ENCODE assay signal across 8 cellular contexts in the genomic region with DNA sequence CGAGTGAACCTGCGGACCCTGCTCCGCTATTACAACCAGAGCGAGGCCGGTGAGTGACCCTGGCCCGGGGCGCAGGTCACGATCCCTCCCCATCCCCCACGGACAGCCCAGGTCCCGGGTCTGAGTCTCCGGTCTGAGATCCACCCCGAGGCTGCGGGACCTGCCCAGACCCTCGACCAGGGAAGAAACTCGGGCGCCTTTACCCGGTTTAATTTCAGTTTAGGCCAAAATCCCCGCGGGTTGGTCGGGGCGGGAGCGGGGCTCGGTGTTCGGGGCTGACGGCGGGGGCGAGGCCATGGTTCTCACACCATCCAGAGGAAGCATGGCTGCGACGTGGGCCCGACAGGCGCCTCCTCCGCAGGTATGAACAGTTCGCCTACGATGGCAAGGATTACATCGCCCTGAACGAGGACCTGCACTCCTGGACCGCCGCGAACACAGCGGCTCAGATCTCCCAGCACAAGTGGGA.
A peak's percentile ranks its signal among the peaks of the same experiment; 100 is the strongest.
DNase-seq lines count a peak whose midpoint lies in the region; ATAC-seq and TF ChIP-seq lines count a peak whose summit lies in the region.

No MANE protein-coding gene starts in this region.

- H2AFZ ChIP-seq in MM.1S (ENCODE audit: low read length) = peak overlapping the region; percentile 90

- peak overlapping the region; percentile 54; the same call in 1 of the 2 replicates for H3K9ac ChIP-seq in MM.1S (ENCODE audit: low read length)
- peak overlapping the region; percentile 47; the same call in 1 of the 2 replicates for H3K9ac ChIP-seq in iPS-20b (ENCODE audit: low read depth, low read length)

- H3K79me2 ChIP-seq in MM.1S (ENCODE audit: low read length) = no peaks in the 10 kb centered on the region

- DNase-seq in MM.1S = no peak
- DNase-seq in activated naive CD8-positive, alpha-beta T cell treated with anti-CD3 and anti-CD28 coated beads, Interleukin-2, amount 50 U/mL, for 24 hours = peak; percentile 38
- DNase-seq in stimulated activated CD4-positive, alpha-beta T cell treated with anti-CD3 and anti-CD28 coated beads, Interleukin-1b, Interleukin-23, amount 100 ng/mL, for 4 hours (ENCODE audit: low read depth in 2 of 2) = peak; percentile 18 to 29
- DNase-seq in NCI-H1092 treated with DMSO at 0.1 percent for 48 hours (lab: John Stamatoyannopoulos, UW) = no peak
- DNase-seq in NCI-H2081 (lab: John Stamatoyannopoulos, UW) = no peak
- no peak for DNase-seq in NCI-H345 treated with DMSO at 0.1 percent for 48 hours (lab: John Stamatoyannopoulos, UW; ENCODE audit: unreplicated experiment)

- H3K36me3 ChIP-seq in MM.1S (replicated peaks; ENCODE audit: insufficient read depth, low read length) = no peaks in the 10 kb centered on the region
- no peaks in the 10 kb centered on the region for H3K36me3 ChIP-seq in iPS-20b (ENCODE audit: insufficient read depth, low read depth, low read length)

- H3K9me2 ChIP-seq in MM.1S (replicated peaks; ENCODE audit: insufficient read depth, low read length) = no peaks in the 10 kb centered on the region

- peak; percentile 28 for ATAC-seq in GM19035 (IDR thresholded peaks at IDR 0.05; ENCODE audit: unreplicated experiment)
- peak; percentile 5 for ATAC-seq in activated naive CD8-positive, alpha-beta T cell treated with anti-CD3 and anti-CD28 coated beads, Interleukin-2, amount 50 U/mL, for 24 hours

- peaks cover 21% of the 10 kb centered on the region for H3K36me3 Mint-ChIP-seq in activated naive CD8-positive, alpha-beta T cell treated with anti-CD3 and anti-CD28 coated beads, Interleukin-2, amount 50 U/mL, for 24 hours (ENCODE audit: low read depth)

- peak overlapping the region; percentile 37 for H3K27ac Mint-ChIP-seq in activated naive CD8-positive, alpha-beta T cell treated with anti-CD3 and anti-CD28 coated beads, Interleukin-2, amount 50 U/mL, for 24 hours

- no peaks in the 10 kb centered on the region for H3K27me3 Mint-ChIP-seq in activated naive CD8-positive, alpha-beta T cell treated with anti-CD3 and anti-CD28 coated beads, Interleukin-2, amount 50 U/mL, for 24 hours

- H3K4me1 ChIP-seq in MM.1S (ENCODE audit: low read length) (no peaks in the 10 kb centered on the region), iPS-20b (ENCODE audit: insufficient read depth, low read length) (no peaks in the 10 kb centered on the region; the same call in 1 of the 2 replicates)

- H3K4me3 Mint-ChIP-seq in activated naive CD8-positive, alpha-beta T cell treated with anti-CD3 and anti-CD28 coated beads, Interleukin-2, amount 50 U/mL, for 24 hours = peak overlapping the region; percentile 86

- no peak overlapping the region for H3K27ac ChIP-seq in MM.1S (ENCODE audit: low read length)
- H3K27ac ChIP-seq in iPS-20b (ENCODE audit: low read length) = no peak overlapping the region

- no peaks in the 10 kb centered on the region for H3K9me3 Mint-ChIP-seq in activated naive CD8-positive, alpha-beta T cell treated with anti-CD3 and anti-CD28 coated beads, Interleukin-2, amount 50 U/mL, for 24 hours

- H3K9me3 ChIP-seq in MM.1S (replicated peaks; ENCODE audit: insufficient read depth, low read length) (no peaks in the 10 kb centered on the region), iPS-20b (ENCODE audit: insufficient read depth, low read depth, low read length) (no peaks in the 10 kb centered on the region)

- H3K27me3 ChIP-seq in MM.1S (replicated peaks; ENCODE audit: insufficient read depth, low read length) = 0 out of 2 replicates have a peak, but pooled peaks cover 4% of the 10 kb centered on the region
- H3K27me3 ChIP-seq in iPS-20b (ENCODE audit: insufficient read depth, low read length) = peaks cover 33% of the 10 kb centered on the region

- no peak for TF ChIP-seq CTCF in MM.1S (IDR thresholded peaks at IDR 0.05; ENCODE audit: low read length)

- H3K4me2 ChIP-seq in MM.1S (ENCODE audit: low read depth, low read length) = peak overlapping the region; percentile 77

- peaks cover 21% of the 10 kb centered on the region for H3K4me1 Mint-ChIP-seq in activated naive CD8-positive, alpha-beta T cell treated with anti-CD3 and anti-CD28 coated beads, Interleukin-2, amount 50 U/mL, for 24 hours

- no peaks in the 10 kb centered on the region for H3F3A ChIP-seq in MM.1S (ENCODE audit: insufficient read depth, low read length)

- H3K4me3 ChIP-seq in MM.1S (ENCODE audit: low read length) = peak overlapping the region; percentile 79
- peak overlapping the region; percentile 76 for H3K4me3 ChIP-seq in iPS-20b (ENCODE audit: low read length)

- no peaks in the 10 kb centered on the region for H4K20me1 ChIP-seq in MM.1S (ENCODE audit: insufficient read depth, low read length)

Comparison
In these comparisons a context has a peak if more than half of its experiments do, and no peak if none do; other contexts are left out.
1. DNase-seq: peak in activated naive CD8-positive, alpha-beta T cell treated with anti-CD3 and anti-CD28 coated beads, Interleukin-2, amount 50 U/mL, for 24 hours (single experiment) and stimulated activated CD4-positive, alpha-beta T cell treated with anti-CD3 and anti-CD28 coated beads, Interleukin-1b, Interleukin-23, amount 100 ng/mL, for 4 hours (2 of 2); none in MM.1S (single experiment), NCI-H1092 treated with DMSO at 0.1 percent for 48 hours (single experiment), NCI-H2081 (0 of 2) and NCI-H345 treated with DMSO at 0.1 percent for 48 hours (single experiment).